In the genomic region with DNA sequence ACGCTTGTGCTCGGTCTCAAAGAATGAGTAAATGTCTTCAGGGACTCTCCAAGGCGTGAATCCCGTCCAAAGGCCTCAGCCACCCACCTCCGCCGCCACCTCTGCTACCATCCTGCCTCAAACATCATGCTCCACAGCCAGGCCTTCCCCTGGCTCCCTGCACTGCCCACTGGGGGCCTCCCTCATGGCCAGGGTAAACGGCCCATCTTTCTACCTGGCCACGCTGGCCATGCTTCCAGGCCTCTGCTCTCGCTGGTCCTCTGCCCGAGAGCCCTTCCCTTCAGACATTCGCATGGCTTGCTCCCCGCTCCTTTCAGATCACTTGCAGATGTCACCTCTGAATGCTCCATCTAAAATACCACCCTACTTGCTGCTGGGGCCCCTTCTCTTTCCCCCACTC, we compare ENCODE assay signal across 23 cellular contexts. TPM values are rescaled to one million over a fixed set of nuclear protein-coding genes. Genes with fewer than 3 reads are reported as not detected.
DNase-seq lines count a peak whose midpoint lies in the region; ATAC-seq and TF ChIP-seq lines count a peak whose summit lies in the region.
"Had no signal": no experiment of that assay in that cellular context is flagged by ENCODE, and none has a peak within 500 bp of the region (broad histone marks: within the 10 kb centered on the region; RNA-seq: fewer than 3 reads in every experiment).

No MANE protein-coding gene starts in this region.

- H3K4me3 ChIP-seq in fibroblast of mammary gland (ENCODE audit: control insufficient read depth, low read depth, low read length): no peak overlapping the region
- H3K4me3 ChIP-seq: A549; BLaER1 treated with 17β-estradiol and CSF1 and Interleukin-3, amounts not matched to agents 10 nM and 100 nM; GM23338; HAP-1 had no signal

- H3K27ac Mint-ChIP-seq in type B pancreatic cell (no peak overlapping the region), natural killer cell (peak overlapping the region in 1 of 2 donors; percentile 35)
- H3K27ac Mint-ChIP-seq: CD14-positive monocyte; CD4-positive, alpha-beta T cell; CD8-positive, alpha-beta memory T cell; GM23338; HFFc6 had no signal

- CTCF ChIA-PET in GM10248 (lab: Yijun Ruan, JAX): no interaction called here

- no peak for ATAC-seq in natural killer cell
- ATAC-seq: A549 had no signal

- H3K4me3 Mint-ChIP-seq in type B pancreatic cell (no peak overlapping the region), natural killer cell (no peak overlapping the region)
- H3K4me3 Mint-ChIP-seq: CD14-positive monocyte; CD4-positive, alpha-beta T cell; CD8-positive, alpha-beta memory T cell; GM23338; HFFc6 had no signal

- H3K9me3 Mint-ChIP-seq in type B pancreatic cell (peaks cover 5% of the 10 kb centered on the region), natural killer cell (no peaks in the 10 kb centered on the region)
- H3K9me3 Mint-ChIP-seq: CD4-positive, alpha-beta T cell; HFFc6 had no signal

- H3K36me3 Mint-ChIP-seq in type B pancreatic cell (no peaks in the 10 kb centered on the region), natural killer cell (no peaks in the 10 kb centered on the region)
- H3K36me3 Mint-ChIP-seq: CD14-positive monocyte; CD8-positive, alpha-beta memory T cell had no signal

- POLR2A ChIA-PET in GM10248 (lab: Yijun Ruan, JAX): no interaction called here

- H3K4me1 Mint-ChIP-seq in type B pancreatic cell (ENCODE audit: unreplicated experiment) (no peaks in the 10 kb centered on the region), natural killer cell (no peaks in the 10 kb centered on the region)
- H3K4me1 Mint-ChIP-seq: CD14-positive monocyte had no signal

- DNase-seq in activated effector memory CD4-positive, alpha-beta T cell treated with anti-CD3 and anti-CD28 coated beads, Interleukin-2, amount 50 U/mL, for 16 hours: peak; percentile 43
- DNase-seq in activated effector memory CD4-positive, alpha-beta T cell treated with Interleukin-2 at 50 U/mL for 16 hours: no peak
- DNase-seq in GM10248 (ENCODE audit: extremely low spot score): peak; percentile 2
- peak; percentile 25 for DNase-seq in fibroblast of mammary gland (ENCODE audit: low read depth)
- peak; percentile 42 for DNase-seq in type B pancreatic cell (ENCODE audit: extremely low spot score, unreplicated experiment)
- DNase-seq in natural killer cell: no peak
- no peak for DNase-seq in NOMO-1 treated with DMSO at 0.1 percent for 48 hours (lab: John Stamatoyannopoulos, UW; ENCODE audit: unreplicated experiment)
- DNase-seq: 8988T; ACHN; AML-193; BE2C; CD4-positive, alpha-beta T cell; CD8-positive, alpha-beta memory T cell; DMS 273 treated with DMSO at 0.1 percent for 48 hours; DMS79; EL; GDM1; HFFc6 had no signal

- H3K27me3 Mint-ChIP-seq in type B pancreatic cell (peaks cover 2% of the 10 kb centered on the region), natural killer cell (ENCODE audit: low read depth in 2 of 2) (peaks cover 3 to 7% of the 10 kb centered on the region in 2 donors)

- TF ChIP-seq CTCF in GM10248 (IDR thresholded peaks at IDR 0.05; ENCODE audit: control extremely low read depth, extremely low read depth, low read depth, missing control alignments) (no peak), fibroblast of mammary gland (conservative IDR thresholded peaks at IDR 0.05; ENCODE audit: control insufficient read depth, insufficient read depth, low read depth, low read length) (no peak), type B pancreatic cell (conservative IDR thresholded peaks at IDR 0.05) (no peak), natural killer cell (IDR thresholded peaks at IDR 0.05) (no peak)

- intact Hi-C loops in natural killer cell (cut with micrococcal nuclease): no loop called here

RNA-seq across cellular contexts. Expression of gene ZNF783, which starts 40.2 kb away (rescaled TPM):
- total RNA-seq in type B pancreatic cell (ENCODE audit: low replicate concordance): 12.5 and 19.7 TPM in 2 replicates
- total RNA-seq in natural killer cell: 10 to 100 TPM; 24.0 to 29.8 (median 28.3) TPM

Comparison
In these comparisons a context has a peak if more than half of its experiments do, and no peak if none do; other contexts are left out.
1. DNase-seq: peak in activated effector memory CD4-positive, alpha-beta T cell treated with anti-CD3 and anti-CD28 coated beads, Interleukin-2, amount 50 U/mL, for 16 hours (single experiment), GM10248 (single experiment), fibroblast of mammary gland (single experiment) and type B pancreatic cell (single experiment); none in activated effector memory CD4-positive, alpha-beta T cell treated with Interleukin-2 at 50 U/mL for 16 hours (single experiment), natural killer cell (single experiment) and NOMO-1 treated with DMSO at 0.1 percent for 48 hours (single experiment).